8 cellular contexts compared by ENCODE assay signal in genomic region chr17:7840875-7841274, GRCh38. TPM values are rescaled to one million over a fixed set of nuclear protein-coding genes. Genes with fewer than 3 reads are reported as not detected.
DNase-seq lines count a peak whose midpoint lies in the region; ATAC-seq, FAIRE-seq and TF ChIP-seq lines count a peak whose summit lies in the region.

No MANE protein-coding gene starts in this region.

- peaks cover 74% of the 10 kb centered on the region for H3K4me1 Mint-ChIP-seq in activated T-cell treated with anti-CD3 and anti-CD28 coated beads, Interleukin-2, amount 50 U/mL, for 72 hours (ENCODE audit: low read depth)
- peaks cover 42% of the 10 kb centered on the region for H3K4me1 Mint-ChIP-seq in astrocyte (ENCODE audit: low read depth, unreplicated experiment)

- intact Hi-C loops in lower lobe of right lung (cut with DNase I), result no loop called here
- intact Hi-C loops in tibial artery (cut with DNase I; ENCODE audit: low total_unique reads), result loop anchor here (10.0 kb wide), 1 partner anchor 314 kb away; the partner anchor contains the start of gene PER1

- peak overlapping the region; percentile 49 for H3K27ac Mint-ChIP-seq in activated T-cell treated with anti-CD3 and anti-CD28 coated beads, Interleukin-2, amount 50 U/mL, for 72 hours
- peak overlapping the region; percentile 100 for H3K27ac Mint-ChIP-seq in astrocyte (ENCODE audit: unreplicated experiment)

- no peaks in the 10 kb centered on the region for H3K27me3 Mint-ChIP-seq in activated T-cell treated with anti-CD3 and anti-CD28 coated beads, Interleukin-2, amount 50 U/mL, for 72 hours (ENCODE audit: low read depth)
- H3K27me3 Mint-ChIP-seq in astrocyte (ENCODE audit: low read depth, unreplicated experiment), result no peaks in the 10 kb centered on the region

- H2AFZ ChIP-seq in astrocyte (ENCODE audit: low read depth, low read length), result no peak overlapping the region

- peak overlapping the region; percentile 58 for H3K4me3 ChIP-seq in astrocyte (ENCODE audit: insufficient read depth, low read depth, low read length)
- peak overlapping the region; percentile 79 for H3K4me3 ChIP-seq in lower lobe of right lung
- peak overlapping the region in 1 of 2 donors; percentile 64 for H3K4me3 ChIP-seq in tibial artery

- DNase-seq in activated T-cell treated with anti-CD3 and anti-CD28 coated beads, Interleukin-2, amount 50 U/mL, for 72 hours, result no peak
- no peak for DNase-seq in activated T-cell treated with anti-CD3 and anti-CD28 coated beads, Interleukin-2, amount 50 U/mL, for 1 hour
- DNase-seq in astrocyte (ENCODE audit: low read depth) (no peak), lower lobe of right lung (no peak), tibial artery (peak in 1 of 2 donors; percentile 5)

- peaks cover 61% of the 10 kb centered on the region for H3K4me1 ChIP-seq in astrocyte (ENCODE audit: insufficient read depth, low read length)
- peaks cover 55% of the 10 kb centered on the region for H3K4me1 ChIP-seq in lower lobe of right lung
- peaks cover 4 to 75% (median 55%) of the 10 kb centered on the region in 4 donors for H3K4me1 ChIP-seq in tibial artery

- H3K27me3 ChIP-seq in astrocyte (ENCODE audit: insufficient read depth, low read length) (no peaks in the 10 kb centered on the region), lower lobe of right lung (ENCODE audit: low read depth) (no peaks in the 10 kb centered on the region), tibial artery (no peaks in the 10 kb centered on the region)

- H3K27ac ChIP-seq in astrocyte (ENCODE audit: low read depth, low read length) (peak overlapping the region; percentile 100), lower lobe of right lung (peak overlapping the region; percentile 99), tibial artery (peak overlapping the region; percentile 89 to 95)

- no peak for ATAC-seq in activated T-cell treated with anti-CD3 and anti-CD28 coated beads, Interleukin-2, amount 50 U/mL, for 72 hours (replicated peaks in 1 of 2)
- no peak for ATAC-seq in lower lobe of right lung
- ATAC-seq in GM21423 (IDR thresholded peaks at IDR 0.05; ENCODE audit: unreplicated experiment), result no peak
- no peak for ATAC-seq in GM18511 (IDR thresholded peaks at IDR 0.05; ENCODE audit: unreplicated experiment)
- no peak for ATAC-seq in HG03159 (IDR thresholded peaks at IDR 0.05; ENCODE audit: unreplicated experiment)

- TF ChIP-seq CTCF in astrocyte (IDR thresholded peaks at IDR 0.05; ENCODE audit: insufficient read depth, low read depth, low read length) (no peak), lower lobe of right lung (IDR thresholded peaks at IDR 0.05) (no peak), tibial artery (IDR thresholded peaks at IDR 0.05) (no peak)

- peak overlapping the region; percentile 91 to 100 for H3K4me3 Mint-ChIP-seq in activated T-cell treated with anti-CD3 and anti-CD28 coated beads, Interleukin-2, amount 50 U/mL, for 72 hours
- peak overlapping the region; percentile 86 for H3K4me3 Mint-ChIP-seq in astrocyte (ENCODE audit: unreplicated experiment)

- no peak for FAIRE-seq in astrocyte (lab: Jason Lieb, UNC)

- H3K4me2 ChIP-seq in astrocyte (ENCODE audit: low read length), result peak overlapping the region; percentile 99

- H4K20me1 ChIP-seq in astrocyte (ENCODE audit: insufficient read depth, low read length), result peaks cover 44% of the 10 kb centered on the region

- H3K79me2 ChIP-seq in astrocyte (ENCODE audit: insufficient read depth, low read length), result peaks cover 47% of the 10 kb centered on the region

- H3K9me3 ChIP-seq in astrocyte (ENCODE audit: insufficient read depth, low read depth, low read length) (no peaks in the 10 kb centered on the region), lower lobe of right lung (no peaks in the 10 kb centered on the region), tibial artery (no peaks in the 10 kb centered on the region)

- H3K9me3 Mint-ChIP-seq in activated T-cell treated with anti-CD3 and anti-CD28 coated beads, Interleukin-2, amount 50 U/mL, for 72 hours, result no peaks in the 10 kb centered on the region
- H3K9me3 Mint-ChIP-seq in astrocyte (ENCODE audit: unreplicated experiment), result no peaks in the 10 kb centered on the region

- H3K36me3 Mint-ChIP-seq in activated T-cell treated with anti-CD3 and anti-CD28 coated beads, Interleukin-2, amount 50 U/mL, for 72 hours (ENCODE audit: insufficient read depth in 2 of 2), result peaks cover 2% of the 10 kb centered on the region in 2 donors
- peaks cover 4% of the 10 kb centered on the region for H3K36me3 Mint-ChIP-seq in astrocyte (ENCODE audit: low read depth, unreplicated experiment)

- peak overlapping the region; percentile 100 for H3K9ac ChIP-seq in astrocyte (ENCODE audit: low read length)

- H3K36me3 ChIP-seq in astrocyte (ENCODE audit: insufficient read depth, low read length) (no peaks in the 10 kb centered on the region), lower lobe of right lung (peaks cover 17% of the 10 kb centered on the region), tibial artery (peaks cover 3 to 4% (median 4%) of the 10 kb centered on the region in 3 donors)

RNA-seq across cellular contexts. Expression of gene KDM6B, which starts 6.9 kb away (rescaled TPM):
- 10 to 100 TPM; 73.7 to 83.5 TPM for total RNA-seq in activated T-cell treated with anti-CD3 and anti-CD28 coated beads, Interleukin-2, amount 50 U/mL, for 72 hours
- total RNA-seq in astrocyte (50.4 and 54.1 TPM in 2 replicates), lower lobe of right lung (46.1 TPM)

RNA-seq across cellular contexts. Expression of gene TMEM88, which starts 14.0 kb away (rescaled TPM):
- total RNA-seq in activated T-cell treated with anti-CD3 and anti-CD28 coated beads, Interleukin-2, amount 50 U/mL, for 72 hours, result 1 to 10 TPM; 5.2 to 5.3 TPM
- total RNA-seq in astrocyte (25.3 and 33.7 TPM in 2 replicates), lower lobe of right lung (12.0 TPM)

RNA-seq across cellular contexts. Expression of gene NAA38, which starts 16.5 kb away (rescaled TPM):
- 10 to 100 TPM; 42.7 to 43.5 TPM for total RNA-seq in activated T-cell treated with anti-CD3 and anti-CD28 coated beads, Interleukin-2, amount 50 U/mL, for 72 hours
- total RNA-seq in astrocyte, result 56.2 and 60.2 TPM in 2 replicates
- 61.5 TPM for total RNA-seq in lower lobe of right lung

RNA-seq across cellular contexts. Expression of gene CYB5D1, which starts 16.9 kb away (rescaled TPM):
- 10 to 100 TPM in 1 of 2 donors, 1 to 10 TPM in 1; 6.7 to 10.2 TPM for total RNA-seq in activated T-cell treated with anti-CD3 and anti-CD28 coated beads, Interleukin-2, amount 50 U/mL, for 72 hours
- total RNA-seq in astrocyte (19.5 and 21.1 TPM in 2 replicates), lower lobe of right lung (12.6 TPM)

RNA-seq across cellular contexts. Expression of gene CHD3, which starts 47.7 kb away (rescaled TPM):
- total RNA-seq in activated T-cell treated with anti-CD3 and anti-CD28 coated beads, Interleukin-2, amount 50 U/mL, for 72 hours, result 100 to 1,000 TPM; 133 to 140 TPM
- total RNA-seq in astrocyte (109 and 111 TPM in 2 replicates), lower lobe of right lung (77.9 TPM)
